Comparison of ENCODE assay signal across 1 cellular context in the genomic region with DNA sequence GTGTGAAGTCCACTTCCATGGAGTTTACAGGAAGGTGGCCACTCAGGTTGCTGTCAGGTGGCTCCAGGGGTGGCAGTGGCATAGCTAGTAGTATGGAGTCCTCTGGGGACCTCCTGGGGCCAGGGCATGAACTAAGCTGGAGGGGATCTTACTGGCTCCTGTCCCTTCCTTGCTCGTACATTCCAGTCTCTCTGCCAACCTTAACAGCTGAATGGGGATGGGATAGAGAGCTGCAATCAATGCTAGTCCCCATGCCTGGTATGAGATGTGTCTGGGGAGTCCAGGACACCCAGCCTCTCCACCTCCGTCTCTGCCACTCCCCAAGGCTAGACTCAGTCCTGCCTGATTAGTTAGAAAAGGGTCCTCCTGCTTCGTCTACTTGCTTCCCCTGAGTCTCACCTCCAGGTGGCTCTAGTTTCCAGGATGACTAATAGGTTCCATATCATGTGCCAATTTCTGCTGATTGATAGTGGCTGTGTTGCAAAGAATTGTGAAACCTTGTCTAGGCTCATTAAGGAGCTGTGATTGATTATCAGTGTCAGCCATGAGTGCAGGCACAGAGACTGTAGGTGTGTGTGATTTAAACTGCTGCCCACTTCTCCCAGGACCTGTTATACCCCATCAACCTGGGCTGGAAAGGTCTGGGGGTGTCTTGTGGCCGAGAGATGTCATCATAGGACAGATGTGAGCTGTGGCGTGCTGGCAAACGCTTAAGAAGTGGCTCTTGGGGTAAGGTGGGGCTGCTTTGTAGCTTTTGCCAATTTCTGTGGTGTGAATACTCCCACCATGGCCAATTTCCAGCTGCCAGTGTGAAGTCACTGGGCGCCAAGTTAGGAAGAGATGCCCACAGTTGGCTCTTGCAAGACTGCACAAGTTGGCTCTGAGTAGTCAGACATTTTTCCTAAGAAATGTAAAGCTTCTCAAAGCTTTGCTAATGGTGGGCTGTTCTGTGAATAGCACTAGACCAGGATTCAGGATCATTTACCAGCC.
TF ChIP-seq lines count a peak whose summit lies in the region.

No MANE protein-coding gene starts in this region.

TF ChIP-seq in HCT116, 20 proteins besides CTCF, POLR2A, EP300 and RAD21 (continued from another document):
- TF ChIP-seq, protein P1, sequence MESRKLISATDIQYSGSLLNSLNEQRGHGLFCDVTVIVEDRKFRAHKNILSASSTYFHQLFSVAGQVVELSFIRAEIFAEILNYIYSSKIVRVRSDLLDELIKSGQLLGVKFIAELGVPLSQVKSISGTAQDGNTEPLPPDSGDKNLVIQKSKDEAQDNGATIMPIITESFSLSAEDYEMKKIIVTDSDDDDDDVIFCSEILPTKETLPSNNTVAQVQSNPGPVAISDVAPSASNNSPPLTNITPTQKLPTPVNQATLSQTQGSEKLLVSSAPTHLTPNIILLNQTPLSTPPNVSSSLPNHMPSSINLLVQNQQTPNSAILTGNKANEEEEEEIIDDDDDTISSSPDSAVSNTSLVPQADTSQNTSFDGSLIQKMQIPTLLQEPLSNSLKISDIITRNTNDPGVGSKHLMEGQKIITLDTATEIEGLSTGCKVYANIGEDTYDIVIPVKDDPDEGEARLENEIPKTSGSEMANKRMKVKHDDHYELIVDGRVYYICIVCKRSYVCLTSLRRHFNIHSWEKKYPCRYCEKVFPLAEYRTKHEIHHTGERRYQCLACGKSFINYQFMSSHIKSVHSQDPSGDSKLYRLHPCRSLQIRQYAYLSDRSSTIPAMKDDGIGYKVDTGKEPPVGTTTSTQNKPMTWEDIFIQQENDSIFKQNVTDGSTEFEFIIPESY (IDR thresholded peaks at IDR 0.05; ENCODE audit: extremely low read depth, insufficient replicate concordance, low read length) = peak; percentile 52
- TF ChIP-seq EZH2phosphoT487 (IDR thresholded peaks at IDR 0.05; ENCODE audit: borderline replicate concordance) (no peak), FOSL1 (IDR thresholded peaks at IDR 0.05; ENCODE audit: low read depth) (peak; percentile 98), POLR2AphosphoS5 (IDR thresholded peaks at IDR 0.05; ENCODE audit: low read depth, low read length) (peak; percentile 80), SP1 (IDR thresholded peaks at IDR 0.05; ENCODE audit: low read depth) (peak; percentile 92), EGR1 (IDR thresholded peaks at IDR 0.05; ENCODE audit: low read depth) (peak; percentile 54; the same call in 1 of the 2 replicates), CBX3 (IDR thresholded peaks at IDR 0.05; ENCODE audit: low read depth) (peak; percentile 96), EZH2 (IDR thresholded peaks at IDR 0.05) (no peak), ELF1 (IDR thresholded peaks at IDR 0.05; ENCODE audit: borderline replicate concordance, low read depth) (no peak), TCF7L2 (IDR thresholded peaks at IDR 0.05; ENCODE audit: borderline replicate concordance, extremely low read depth, insufficient read depth, insufficient read length) (peak; percentile 44)
- TF ChIP-seq, protein P2, sequence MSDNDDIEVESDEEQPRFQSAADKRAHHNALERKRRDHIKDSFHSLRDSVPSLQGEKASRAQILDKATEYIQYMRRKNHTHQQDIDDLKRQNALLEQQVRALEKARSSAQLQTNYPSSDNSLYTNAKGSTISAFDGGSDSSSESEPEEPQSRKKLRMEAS (IDR thresholded peaks at IDR 0.05) = peak; percentile 87
- TF ChIP-seq, protein P3, sequence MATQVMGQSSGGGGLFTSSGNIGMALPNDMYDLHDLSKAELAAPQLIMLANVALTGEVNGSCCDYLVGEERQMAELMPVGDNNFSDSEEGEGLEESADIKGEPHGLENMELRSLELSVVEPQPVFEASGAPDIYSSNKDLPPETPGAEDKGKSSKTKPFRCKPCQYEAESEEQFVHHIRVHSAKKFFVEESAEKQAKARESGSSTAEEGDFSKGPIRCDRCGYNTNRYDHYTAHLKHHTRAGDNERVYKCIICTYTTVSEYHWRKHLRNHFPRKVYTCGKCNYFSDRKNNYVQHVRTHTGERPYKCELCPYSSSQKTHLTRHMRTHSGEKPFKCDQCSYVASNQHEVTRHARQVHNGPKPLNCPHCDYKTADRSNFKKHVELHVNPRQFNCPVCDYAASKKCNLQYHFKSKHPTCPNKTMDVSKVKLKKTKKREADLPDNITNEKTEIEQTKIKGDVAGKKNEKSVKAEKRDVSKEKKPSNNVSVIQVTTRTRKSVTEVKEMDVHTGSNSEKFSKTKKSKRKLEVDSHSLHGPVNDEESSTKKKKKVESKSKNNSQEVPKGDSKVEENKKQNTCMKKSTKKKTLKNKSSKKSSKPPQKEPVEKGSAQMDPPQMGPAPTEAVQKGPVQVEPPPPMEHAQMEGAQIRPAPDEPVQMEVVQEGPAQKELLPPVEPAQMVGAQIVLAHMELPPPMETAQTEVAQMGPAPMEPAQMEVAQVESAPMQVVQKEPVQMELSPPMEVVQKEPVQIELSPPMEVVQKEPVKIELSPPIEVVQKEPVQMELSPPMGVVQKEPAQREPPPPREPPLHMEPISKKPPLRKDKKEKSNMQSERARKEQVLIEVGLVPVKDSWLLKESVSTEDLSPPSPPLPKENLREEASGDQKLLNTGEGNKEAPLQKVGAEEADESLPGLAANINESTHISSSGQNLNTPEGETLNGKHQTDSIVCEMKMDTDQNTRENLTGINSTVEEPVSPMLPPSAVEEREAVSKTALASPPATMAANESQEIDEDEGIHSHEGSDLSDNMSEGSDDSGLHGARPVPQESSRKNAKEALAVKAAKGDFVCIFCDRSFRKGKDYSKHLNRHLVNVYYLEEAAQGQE (IDR thresholded peaks at IDR 0.05; ENCODE audit: low read depth) = no peak
